Comparison of ENCODE assay signal across 9 cellular contexts in the genomic region with DNA sequence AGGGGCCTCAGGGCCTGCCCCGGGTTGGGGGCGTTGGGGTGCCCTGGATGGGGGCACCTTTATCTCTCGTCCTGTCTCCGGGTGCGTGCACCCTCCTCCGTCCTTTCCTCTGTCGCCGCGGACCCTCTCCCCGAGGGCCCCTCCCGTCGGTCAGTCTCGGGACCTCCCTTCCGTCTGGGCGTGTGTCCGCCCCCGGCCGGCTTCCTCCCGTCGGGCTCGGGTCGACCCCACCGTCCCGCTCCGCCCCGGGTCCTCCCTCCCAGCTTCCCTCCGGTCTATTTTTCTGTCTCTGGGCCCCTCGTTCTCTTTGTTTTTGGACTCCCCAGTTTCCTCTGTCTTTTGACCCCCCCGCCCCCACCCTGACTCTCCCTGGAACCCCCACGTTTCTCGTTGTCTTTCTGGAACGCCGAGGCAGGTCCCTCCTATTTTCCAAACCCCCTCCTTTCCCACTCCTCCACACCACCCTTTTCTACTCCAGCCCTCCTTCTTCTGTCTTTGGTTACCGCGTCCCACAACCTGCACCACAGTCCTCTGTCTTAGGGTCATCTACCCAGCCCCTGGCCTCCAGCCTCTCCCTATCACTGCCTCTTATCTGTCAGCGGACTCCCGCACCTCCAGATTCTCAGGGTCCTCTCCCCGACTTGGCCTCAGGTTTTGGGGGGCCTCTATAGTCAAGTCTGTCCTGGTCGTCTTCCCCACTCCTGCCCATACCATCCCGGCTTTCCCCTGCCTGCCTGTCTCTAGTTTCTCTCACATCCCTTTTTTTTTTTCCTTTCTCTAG. TPM values are rescaled to one million over a fixed set of nuclear protein-coding genes. Genes with fewer than 3 reads are reported as not detected.
DNase-seq lines count a peak whose midpoint lies in the region; ATAC-seq, FAIRE-seq and TF ChIP-seq lines count a peak whose summit lies in the region.
"Had no signal": no experiment of that assay in that cellular context is flagged by ENCODE, and none has a peak within 500 bp of the region (broad histone marks: within the 10 kb centered on the region; RNA-seq: fewer than 3 reads in every experiment).

No MANE protein-coding gene starts in this region.

- H3K4me2 ChIP-seq in A549 = peak overlapping the region; percentile 96

- H3K4me3 ChIP-seq in A549 = peak overlapping the region; percentile 84

- peaks cover 55% of the 10 kb centered on the region for H3K4me1 ChIP-seq in A549

- ATAC-seq in A549 (peak; percentile 3 to 11; a peak in 5 of 6 replicates), T-cell (replicated peaks in 1 of 4) (no peak), natural killer cell (no peak), GM18520 (IDR thresholded peaks at IDR 0.05; ENCODE audit: unreplicated experiment) (no peak), GM19463 (IDR thresholded peaks at IDR 0.05; ENCODE audit: unreplicated experiment) (no peak)

- DNase-seq in A549 (ENCODE audit: low read depth in 1 of 2, low spot score in 1 of 2) (no peak), GM12892 (ENCODE audit: insufficient read length) (no peak), T-cell (no peak), epithelial cell of prostate (ENCODE audit: low read depth, low spot score) (no peak), natural killer cell (no peak), T-helper 9 cell (no peak)

- no peak for TF ChIP-seq RAD21 in A549 (conservative IDR thresholded peaks at IDR 0.05 in 1 of 2, IDR thresholded peaks at IDR 0.05 in 1 of 2)

- TF ChIP-seq CTCF in A549 (IDR thresholded peaks at IDR 0.05) (no peak), natural killer cell (IDR thresholded peaks at IDR 0.05) (no peak)

- POLR2A ChIA-PET in A549 (lab: Yijun Ruan, JAX) (interaction anchor here (1.0 to 2.3 kb wide), 8 partner anchors 8 to 464 kb away, joined by 3 to 76 read pairs (median 12); a partner anchor contains a TSS), T-cell (lab: Charles Lee) (interaction anchor here in 1 of 2 donors (0.7 kb wide), 1 partner anchor 948 kb away, joined by 3 read pairs; no protein-coding TSS in a partner anchor)

- no peak for TF ChIP-seq POLR2A in A549 (IDR thresholded peaks at IDR 0.05; ENCODE audit: low read length)
- peak; percentile 17; the same call in 1 of the 2 replicates for TF ChIP-seq POLR2A in GM12892 (IDR thresholded peaks at IDR 0.05; ENCODE audit: low read depth, low read length)

- H3K27ac ChIP-seq in A549 (peak overlapping the region; percentile 95 to 96), epithelial cell of prostate (peak overlapping the region; percentile 67)

- H3K36me3 Mint-ChIP-seq in T-cell = peaks cover 22% of the 10 kb centered on the region
- H3K36me3 Mint-ChIP-seq in natural killer cell = no peaks in the 10 kb centered on the region

- FAIRE-seq in A549 (lab: Jason Lieb, UNC) (no peak), GM12892 (lab: Jason Lieb, UNC) (no peak)

- H3K9me3 ChIP-seq in A549 = no peaks in the 10 kb centered on the region

- H3K4me3 Mint-ChIP-seq in T-cell (peak overlapping the region; percentile 85 to 93 (median 88)), natural killer cell (peak overlapping the region; percentile 95)

- H3K9me3 Mint-ChIP-seq in T-cell (no peaks in the 10 kb centered on the region), natural killer cell (no peaks in the 10 kb centered on the region)

- CTCF ChIA-PET in A549 (lab: Yijun Ruan, JAX) = interaction anchor here (0.6 to 15.7 kb wide), 9 partner anchors 11 to 345 kb away, joined by 4 to 162 read pairs (median 13); a partner anchor contains a TSS
- CTCF ChIA-PET in T-cell (lab: Charles Lee) = interaction anchor here in 1 of 2 donors (1.1 to 2.3 kb wide), 4 partner anchors 21 to 137 kb away, joined by 3 to 30 read pairs (median 8); a partner anchor contains a TSS

- WGBS in A549 (ENCODE audit: missing lambda C conversion rate) = 9% methylated on average over 37 of the region's 40 CpGs

- no peak for TF ChIP-seq EP300 in A549 (IDR thresholded peaks at IDR 0.05)

- intact Hi-C loops in natural killer cell (cut with micrococcal nuclease) = loop anchor here (2.0 kb wide), 1 partner anchor 83 kb away; a partner anchor contains a TSS

- no peaks in the 10 kb centered on the region for H3K27me3 Mint-ChIP-seq in T-cell
- no peaks in the 10 kb centered on the region for H3K27me3 Mint-ChIP-seq in natural killer cell (ENCODE audit: low read depth in 2 of 2)

- peaks cover 60 to 65% (median 63%) of the 10 kb centered on the region in 3 donors for H3K4me1 Mint-ChIP-seq in T-cell
- H3K4me1 Mint-ChIP-seq in natural killer cell = peaks cover 58 to 67% of the 10 kb centered on the region in 2 donors

- H3K27ac Mint-ChIP-seq in T-cell = peak overlapping the region; percentile 91
- peak overlapping the region; percentile 100 for H3K27ac Mint-ChIP-seq in natural killer cell

TF ChIP-seq in A549, 52 proteins besides CTCF, POLR2A, EP300 and RAD21:
- peak in 1 of 2 experiments; percentile 65; a peak in 2 of 5 replicates for TF ChIP-seq JUN (IDR thresholded peaks at IDR 0.05)
- 0 out of 3 replicates have a peak, but pooled peaks have one; percentile 1 for TF ChIP-seq SMC3 (IDR thresholded peaks at IDR 0.05)
- TF ChIP-seq PHF8 (IDR thresholded peaks at IDR 0.05; ENCODE audit: borderline replicate concordance, low read depth) = peak; percentile 32; the same call in 1 of the 2 replicates
- TF ChIP-seq, protein P1, sequence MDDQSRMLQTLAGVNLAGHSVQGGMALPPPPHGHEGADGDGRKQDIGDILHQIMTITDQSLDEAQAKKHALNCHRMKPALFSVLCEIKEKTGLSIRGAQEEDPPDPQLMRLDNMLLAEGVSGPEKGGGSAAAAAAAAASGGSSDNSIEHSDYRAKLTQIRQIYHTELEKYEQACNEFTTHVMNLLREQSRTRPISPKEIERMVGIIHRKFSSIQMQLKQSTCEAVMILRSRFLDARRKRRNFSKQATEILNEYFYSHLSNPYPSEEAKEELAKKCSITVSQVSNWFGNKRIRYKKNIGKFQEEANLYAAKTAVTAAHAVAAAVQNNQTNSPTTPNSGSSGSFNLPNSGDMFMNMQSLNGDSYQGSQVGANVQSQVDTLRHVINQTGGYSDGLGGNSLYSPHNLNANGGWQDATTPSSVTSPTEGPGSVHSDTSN (IDR thresholded peaks at IDR 0.05) = peak; percentile 2; the same call in 1 of the 2 replicates
- TF ChIP-seq TFCP2L1 (CRISPR knock-in tag; IDR thresholded peaks at IDR 0.05) = peak; percentile 80; the same call in 1 of the 2 replicates
- TF ChIP-seq, protein P2, sequence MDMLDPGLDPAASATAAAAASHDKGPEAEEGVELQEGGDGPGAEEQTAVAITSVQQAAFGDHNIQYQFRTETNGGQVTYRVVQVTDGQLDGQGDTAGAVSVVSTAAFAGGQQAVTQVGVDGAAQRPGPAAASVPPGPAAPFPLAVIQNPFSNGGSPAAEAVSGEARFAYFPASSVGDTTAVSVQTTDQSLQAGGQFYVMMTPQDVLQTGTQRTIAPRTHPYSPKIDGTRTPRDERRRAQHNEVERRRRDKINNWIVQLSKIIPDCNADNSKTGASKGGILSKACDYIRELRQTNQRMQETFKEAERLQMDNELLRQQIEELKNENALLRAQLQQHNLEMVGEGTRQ (IDR thresholded peaks at IDR 0.05) = no peak

RNA-seq across cellular contexts. Expression of a gene that starts 0.8 kb away (rescaled TPM):
- polyA plus RNA-seq in A549 (2011; rRNA removed) (34.7 and 45.5 TPM in 2 replicates), A549 (2017; fragmentation: RNase III; extraction: RNeasy Plus Mini Kit Qiagen cat#74134 plus additional on column Dnase treatment) (79.2 to 81.4 TPM (median 80.3 TPM) in 3 replicates)
- 107 and 141 TPM in 2 replicates for polyA plus RNA-seq in A549 (2012; cell fraction: cytosol; rRNA removed)
- 199 and 212 TPM in 2 replicates for polyA plus RNA-seq in A549 (2012; cell fraction: nucleus; rRNA removed)
- polyA minus RNA-seq in A549 (2011; rRNA and poly(A)+ RNA removed) = 72.7 and 78.7 TPM in 2 replicates
- polyA plus RNA-seq in GM12892 (2012; ENCODE audit: missing spikeins) = 41.3 TPM
- total RNA-seq in T-cell (100 to 1,000 TPM; 150 to 234 (median 224) TPM), natural killer cell (100 to 1,000 TPM; 104 to 156 (median 151) TPM)

RNA-seq across cellular contexts. Expression of a gene that starts 21.7 kb away (rescaled TPM):
- polyA plus RNA-seq in A549 (2011; rRNA removed) = 20.7 and 25.0 TPM in 2 replicates
- 30.0 and 35.6 TPM in 2 replicates for polyA plus RNA-seq in A549 (2012; cell fraction: cytosol; rRNA removed)
- 39.3 and 46.0 TPM in 2 replicates for polyA plus RNA-seq in A549 (2012; cell fraction: nucleus; rRNA removed)
- polyA plus RNA-seq in A549 (2017; fragmentation: RNase III; extraction: RNeasy Plus Mini Kit Qiagen cat#74134 plus additional on column Dnase treatment) = 17.1 to 23.3 TPM (median 22.9 TPM) in 3 replicates
- polyA minus RNA-seq in A549 (2011; rRNA and poly(A)+ RNA removed) = 6.9 and 13.6 TPM in 2 replicates
- polyA plus RNA-seq in GM12892 (2012; ENCODE audit: missing spikeins) = 19.0 TPM
- total RNA-seq in T-cell = 10 to 100 TPM; 42.4 to 77.9 (median 63.2) TPM
- total RNA-seq in natural killer cell = 10 to 100 TPM; 97.8 to 99.8 (median 98.6) TPM

RNA-seq across cellular contexts. Expression of a gene that starts 24.4 kb away (rescaled TPM):
- polyA plus RNA-seq in A549 (2011; rRNA removed) (not detected in 2 replicates), A549 (2017; fragmentation: RNase III; extraction: RNeasy Plus Mini Kit Qiagen cat#74134 plus additional on column Dnase treatment) (not detected in 3 replicates)
- polyA plus RNA-seq in A549 (2012; cell fraction: cytosol; rRNA removed) = not detected in 2 replicates
- polyA plus RNA-seq in A549 (2012; cell fraction: nucleus; rRNA removed) = 0.48 and 2.0 TPM in 2 replicates
- polyA minus RNA-seq in A549 (2011; rRNA and poly(A)+ RNA removed) = 1.8 TPM in 1 of 2 replicates, not detected in the other
- 2.0 TPM for polyA plus RNA-seq in GM12892 (2012; ENCODE audit: missing spikeins)
- total RNA-seq in T-cell (1 to 10 TPM in 4 of 5 donors, not detected in 1; 1.5 to 5.2 (median 4.1) TPM), natural killer cell (not detected)
- total RNA-seq: myocyte had no signal

RNA-seq across cellular contexts. Expression of a gene that starts 48.7 kb away (rescaled TPM):
- 235 and 236 TPM in 2 replicates for polyA plus RNA-seq in A549 (2011; rRNA removed)
- 265 and 288 TPM in 2 replicates for polyA plus RNA-seq in A549 (2012; cell fraction: cytosol; rRNA removed)
- polyA plus RNA-seq in A549 (2012; cell fraction: nucleus; rRNA removed) = 267 and 341 TPM in 2 replicates
- 141 to 155 TPM (median 143 TPM) in 3 replicates for polyA plus RNA-seq in A549 (2017; fragmentation: RNase III; extraction: RNeasy Plus Mini Kit Qiagen cat#74134 plus additional on column Dnase treatment)
- 390 and 504 TPM in 2 replicates for polyA minus RNA-seq in A549 (2011; rRNA and poly(A)+ RNA removed)
- 122 TPM for polyA plus RNA-seq in GM12892 (2012; ENCODE audit: missing spikeins)
- total RNA-seq in T-cell = 100 to 1,000 TPM in 1 of 5 donors, 10 to 100 TPM in 4; 65.2 to 101 (median 79.1) TPM
- total RNA-seq in natural killer cell = 10 to 100 TPM; 56.2 to 65.9 (median 60.9) TPM

RNA-seq across cellular contexts. Expression of a gene that starts 49.5 kb away (rescaled TPM):
- 7.8 and 11.7 TPM in 2 replicates for polyA plus RNA-seq in A549 (2011; rRNA removed)
- 13.0 and 16.7 TPM in 2 replicates for polyA plus RNA-seq in A549 (2012; cell fraction: cytosol; rRNA removed)
- 40.2 and 46.1 TPM in 2 replicates for polyA plus RNA-seq in A549 (2012; cell fraction: nucleus; rRNA removed)
- 14.1 to 18.5 TPM (median 14.8 TPM) in 3 replicates for polyA plus RNA-seq in A549 (2017; fragmentation: RNase III; extraction: RNeasy Plus Mini Kit Qiagen cat#74134 plus additional on column Dnase treatment)
- polyA minus RNA-seq in A549 (2011; rRNA and poly(A)+ RNA removed) = 13.9 and 15.5 TPM in 2 replicates
- polyA plus RNA-seq in GM12892 (2012; ENCODE audit: missing spikeins) = 9.3 TPM
- 1 to 10 TPM; 4.7 to 8.3 (median 6.8) TPM for total RNA-seq in T-cell
- total RNA-seq in natural killer cell = 1 to 10 TPM; 5.9 to 9.6 (median 8.2) TPM

Comparison
In these comparisons a context has a peak if more than half of its experiments do, and no peak if none do; other contexts are left out.
1. ATAC-seq: peak in A549 (2 of 2); none in T-cell (0 of 4), natural killer cell (0 of 3), GM18520 (single experiment) and GM19463 (single experiment).